Comparison of ENCODE assay signal across 1 cellular context in genomic region chr16:89565506-89566372, GRCh38.
TF ChIP-seq lines count a peak whose summit lies in the region.

No MANE protein-coding gene starts in this region.

TF ChIP-seq in HepG2, 621 proteins besides CTCF, POLR2A, EP300 and RAD21 (continued from another document and continues in another):
- TF ChIP-seq, protein P1, sequence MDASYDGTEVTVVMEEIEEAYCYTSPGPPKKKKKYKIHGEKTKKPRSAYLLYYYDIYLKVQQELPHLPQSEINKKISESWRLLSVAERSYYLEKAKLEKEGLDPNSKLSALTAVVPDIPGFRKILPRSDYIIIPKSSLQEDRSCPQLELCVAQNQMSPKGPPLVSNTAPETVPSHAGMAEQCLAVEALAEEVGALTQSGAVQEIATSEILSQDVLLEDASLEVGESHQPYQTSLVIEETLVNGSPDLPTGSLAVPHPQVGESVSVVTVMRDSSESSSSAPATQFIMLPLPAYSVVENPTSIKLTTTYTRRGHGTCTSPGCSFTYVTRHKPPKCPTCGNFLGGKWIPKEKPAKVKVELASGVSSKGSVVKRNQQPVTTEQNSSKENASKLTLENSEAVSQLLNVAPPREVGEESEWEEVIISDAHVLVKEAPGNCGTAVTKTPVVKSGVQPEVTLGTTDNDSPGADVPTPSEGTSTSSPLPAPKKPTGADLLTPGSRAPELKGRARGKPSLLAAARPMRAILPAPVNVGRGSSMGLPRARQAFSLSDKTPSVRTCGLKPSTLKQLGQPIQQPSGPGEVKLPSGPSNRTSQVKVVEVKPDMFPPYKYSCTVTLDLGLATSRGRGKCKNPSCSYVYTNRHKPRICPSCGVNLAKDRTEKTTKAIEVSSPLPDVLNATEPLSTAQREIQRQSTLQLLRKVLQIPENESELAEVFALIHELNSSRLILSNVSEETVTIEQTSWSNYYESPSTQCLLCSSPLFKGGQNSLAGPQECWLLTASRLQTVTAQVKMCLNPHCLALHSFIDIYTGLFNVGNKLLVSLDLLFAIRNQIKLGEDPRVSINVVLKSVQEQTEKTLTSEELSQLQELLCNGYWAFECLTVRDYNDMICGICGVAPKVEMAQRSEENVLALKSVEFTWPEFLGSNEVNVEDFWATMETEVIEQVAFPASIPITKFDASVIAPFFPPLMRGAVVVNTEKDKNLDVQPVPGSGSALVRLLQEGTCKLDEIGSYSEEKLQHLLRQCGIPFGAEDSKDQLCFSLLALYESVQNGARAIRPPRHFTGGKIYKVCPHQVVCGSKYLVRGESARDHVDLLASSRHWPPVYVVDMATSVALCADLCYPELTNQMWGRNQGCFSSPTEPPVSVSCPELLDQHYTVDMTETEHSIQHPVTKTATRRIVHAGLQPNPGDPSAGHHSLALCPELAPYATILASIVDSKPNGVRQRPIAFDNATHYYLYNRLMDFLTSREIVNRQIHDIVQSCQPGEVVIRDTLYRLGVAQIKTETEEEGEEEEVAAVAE (CRISPR knock-in tag; IDR thresholded peaks at IDR 0.05; ENCODE audit: borderline replicate concordance): no peak
- peak; percentile 93 for TF ChIP-seq ZNF713 (CRISPR knock-in tag; IDR thresholded peaks at IDR 0.05)
- TF ChIP-seq SALL1 (CRISPR knock-in tag; IDR thresholded peaks at IDR 0.05): peak; percentile 58; the same call in 1 of the 2 replicates
- no peak for TF ChIP-seq CENPX (CRISPR knock-in tag; IDR thresholded peaks at IDR 0.05)
- TF ChIP-seq ZNF460 (CRISPR knock-in tag; IDR thresholded peaks at IDR 0.05; ENCODE audit: borderline replicate concordance): no peak
- TF ChIP-seq TFE3 (CRISPR knock-in tag; IDR thresholded peaks at IDR 0.05): no peak
- no peak for TF ChIP-seq ZBTB25 (CRISPR knock-in tag; IDR thresholded peaks at IDR 0.05)
- TF ChIP-seq, protein P2, sequence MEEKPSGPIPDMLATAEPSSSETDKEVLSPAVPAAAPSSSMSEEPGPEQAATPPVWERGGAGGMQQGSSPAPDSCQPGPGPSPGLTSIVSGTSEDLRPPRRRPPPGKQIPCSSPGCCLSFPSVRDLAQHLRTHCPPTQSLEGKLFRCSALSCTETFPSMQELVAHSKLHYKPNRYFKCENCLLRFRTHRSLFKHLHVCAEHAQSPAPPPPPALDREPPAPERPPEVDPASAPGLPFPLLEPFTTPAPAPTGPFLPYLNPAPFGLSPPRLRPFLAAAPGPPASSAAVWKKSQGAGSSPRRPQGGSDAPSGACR (CRISPR knock-in tag; IDR thresholded peaks at IDR 0.05): peak; percentile 39; the same call in 1 of the 2 replicates
- no peak for TF ChIP-seq SNAI1 (CRISPR knock-in tag; IDR thresholded peaks at IDR 0.05; ENCODE audit: borderline replicate concordance)
- no peak for TF ChIP-seq ZNF7 (CRISPR knock-in tag; IDR thresholded peaks at IDR 0.05)
- TF ChIP-seq ZNF430 (CRISPR knock-in tag; IDR thresholded peaks at IDR 0.05): no peak
- TF ChIP-seq ZNF225 (CRISPR knock-in tag; IDR thresholded peaks at IDR 0.05): peak; percentile 49; the same call in 1 of the 2 replicates
- TF ChIP-seq ZNF670 (CRISPR knock-in tag; IDR thresholded peaks at IDR 0.05; ENCODE audit: borderline replicate concordance): 0 out of 2 replicates have a peak, but pooled peaks have one; percentile 17
- no peak for TF ChIP-seq NFE2L2 (IDR thresholded peaks at IDR 0.05; ENCODE audit: low read length)
- TF ChIP-seq NFRKB (IDR thresholded peaks at IDR 0.05): no peak
- TF ChIP-seq ZNF350 (CRISPR knock-in tag; IDR thresholded peaks at IDR 0.05; ENCODE audit: borderline replicate concordance, low read depth): peak; percentile 76
- TF ChIP-seq, protein P3, sequence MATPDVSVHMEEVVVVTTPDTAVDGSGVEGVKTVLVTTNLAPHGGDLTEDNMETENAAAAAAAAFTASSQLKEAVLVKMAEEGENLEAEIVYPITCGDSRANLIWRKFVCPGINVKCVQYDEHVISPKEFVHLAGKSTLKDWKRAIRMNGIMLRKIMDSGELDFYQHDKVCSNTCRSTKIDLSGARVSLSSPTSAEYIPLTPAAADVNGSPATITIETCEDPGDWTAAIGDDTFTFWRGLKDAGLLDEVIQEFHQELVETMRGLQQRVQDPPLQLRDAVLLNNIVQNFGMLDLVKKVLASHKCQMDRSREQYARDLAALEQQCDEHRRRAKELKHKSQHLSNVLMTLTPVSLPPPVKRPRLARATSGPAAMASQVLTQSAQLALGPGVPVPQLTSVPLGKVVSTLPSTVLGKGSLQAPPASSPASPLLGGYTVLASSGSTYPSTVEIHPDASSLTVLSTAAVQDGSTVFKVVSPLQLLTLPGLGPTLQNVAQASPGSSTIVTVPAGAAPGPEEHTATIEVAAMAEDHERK (CRISPR knock-in tag; IDR thresholded peaks at IDR 0.05; ENCODE audit: low read depth): no peak
- no peak for TF ChIP-seq FOXK1 (CRISPR knock-in tag; IDR thresholded peaks at IDR 0.05; ENCODE audit: borderline replicate concordance, low read depth)
- TF ChIP-seq SRSF9 (IDR thresholded peaks at IDR 0.05; ENCODE audit: borderline replicate concordance, insufficient read depth, low read depth, low read length, poor library complexity, severe bottlenecking): no peak
- TF ChIP-seq CAMTA2 (CRISPR knock-in tag; IDR thresholded peaks at IDR 0.05; ENCODE audit: borderline replicate concordance): no peak
- TF ChIP-seq ZNF747 (CRISPR knock-in tag; IDR thresholded peaks at IDR 0.05; ENCODE audit: borderline replicate concordance): peak; percentile 39; the same call in 1 of the 2 replicates
- TF ChIP-seq HOXA7 (CRISPR knock-in tag; IDR thresholded peaks at IDR 0.05): no peak
- peak; percentile 12; the same call in 1 of the 2 replicates for TF ChIP-seq THRA (CRISPR knock-in tag; IDR thresholded peaks at IDR 0.05; ENCODE audit: borderline replicate concordance)
- no peak for TF ChIP-seq ZNF749 (CRISPR knock-in tag; IDR thresholded peaks at IDR 0.05; ENCODE audit: borderline replicate concordance)
- TF ChIP-seq, protein P4, sequence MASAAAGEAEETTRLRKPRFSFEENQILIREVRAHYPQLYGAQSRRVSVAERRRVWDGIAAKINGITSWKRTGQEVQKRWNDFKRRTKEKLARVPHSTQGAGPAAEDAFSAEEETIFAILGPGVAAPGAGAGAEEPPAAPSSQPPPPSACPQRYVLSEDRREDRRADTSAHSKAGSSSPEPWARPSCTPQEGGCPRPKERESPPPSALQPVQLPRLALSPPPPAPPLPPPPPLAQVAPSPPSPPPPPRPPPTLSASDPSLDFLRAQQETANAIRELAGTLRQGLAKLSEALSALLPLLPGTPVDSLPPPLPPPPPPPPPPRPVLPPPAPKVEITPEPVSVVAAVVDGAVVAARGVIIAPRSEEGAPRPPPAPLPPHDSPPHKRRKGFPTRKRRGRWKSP (CRISPR knock-in tag; IDR thresholded peaks at IDR 0.05): 0 out of 2 replicates have a peak, but pooled peaks have one; percentile 27
- TF ChIP-seq KDM2A (CRISPR knock-in tag; IDR thresholded peaks at IDR 0.05; ENCODE audit: borderline replicate concordance, low read depth): peak; percentile 99
- TF ChIP-seq ZNF577 (CRISPR knock-in tag; IDR thresholded peaks at IDR 0.05; ENCODE audit: borderline replicate concordance, low read depth): no peak; the same call in 1 of the 2 replicates
- TF ChIP-seq, protein P5, sequence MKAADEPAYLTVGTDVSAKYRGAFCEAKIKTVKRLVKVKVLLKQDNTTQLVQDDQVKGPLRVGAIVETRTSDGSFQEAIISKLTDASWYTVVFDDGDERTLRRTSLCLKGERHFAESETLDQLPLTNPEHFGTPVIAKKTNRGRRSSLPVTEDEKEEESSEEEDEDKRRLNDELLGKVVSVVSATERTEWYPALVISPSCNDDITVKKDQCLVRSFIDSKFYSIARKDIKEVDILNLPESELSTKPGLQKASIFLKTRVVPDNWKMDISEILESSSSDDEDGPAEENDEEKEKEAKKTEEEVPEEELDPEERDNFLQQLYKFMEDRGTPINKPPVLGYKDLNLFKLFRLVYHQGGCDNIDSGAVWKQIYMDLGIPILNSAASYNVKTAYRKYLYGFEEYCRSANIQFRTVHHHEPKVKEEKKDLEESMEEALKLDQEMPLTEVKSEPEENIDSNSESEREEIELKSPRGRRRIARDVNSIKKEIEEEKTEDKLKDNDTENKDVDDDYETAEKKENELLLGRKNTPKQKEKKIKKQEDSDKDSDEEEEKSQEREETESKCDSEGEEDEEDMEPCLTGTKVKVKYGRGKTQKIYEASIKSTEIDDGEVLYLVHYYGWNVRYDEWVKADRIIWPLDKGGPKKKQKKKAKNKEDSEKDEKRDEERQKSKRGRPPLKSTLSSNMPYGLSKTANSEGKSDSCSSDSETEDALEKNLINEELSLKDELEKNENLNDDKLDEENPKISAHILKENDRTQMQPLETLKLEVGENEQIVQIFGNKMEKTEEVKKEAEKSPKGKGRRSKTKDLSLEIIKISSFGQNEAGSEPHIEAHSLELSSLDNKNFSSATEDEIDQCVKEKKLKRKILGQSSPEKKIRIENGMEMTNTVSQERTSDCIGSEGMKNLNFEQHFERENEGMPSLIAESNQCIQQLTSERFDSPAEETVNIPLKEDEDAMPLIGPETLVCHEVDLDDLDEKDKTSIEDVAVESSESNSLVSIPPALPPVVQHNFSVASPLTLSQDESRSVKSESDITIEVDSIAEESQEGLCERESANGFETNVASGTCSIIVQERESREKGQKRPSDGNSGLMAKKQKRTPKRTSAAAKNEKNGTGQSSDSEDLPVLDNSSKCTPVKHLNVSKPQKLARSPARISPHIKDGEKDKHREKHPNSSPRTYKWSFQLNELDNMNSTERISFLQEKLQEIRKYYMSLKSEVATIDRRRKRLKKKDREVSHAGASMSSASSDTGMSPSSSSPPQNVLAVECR (CRISPR knock-in tag; IDR thresholded peaks at IDR 0.05; ENCODE audit: borderline replicate concordance): peak; percentile 51; the same call in 1 of the 2 replicates
- no peak for TF ChIP-seq SIX4 (CRISPR knock-in tag; IDR thresholded peaks at IDR 0.05)
- TF ChIP-seq ATF7 (IDR thresholded peaks at IDR 0.05): no peak
- no peak for TF ChIP-seq ATF7 (CRISPR knock-in tag; IDR thresholded peaks at IDR 0.05)
- no peak for TF ChIP-seq KAT2B (IDR thresholded peaks at IDR 0.05; ENCODE audit: borderline replicate concordance, low read depth, low read length)
- no peak for TF ChIP-seq ZNF652 (CRISPR knock-in tag; IDR thresholded peaks at IDR 0.05; ENCODE audit: borderline replicate concordance, low read depth)
- TF ChIP-seq ZNF343 (CRISPR knock-in tag; IDR thresholded peaks at IDR 0.05): no peak
- peak; percentile 83 for TF ChIP-seq ZNF687 (CRISPR knock-in tag; IDR thresholded peaks at IDR 0.05)
- no peak for TF ChIP-seq ZFYVE20 (CRISPR knock-in tag; IDR thresholded peaks at IDR 0.05; ENCODE audit: borderline replicate concordance, low read depth)
- TF ChIP-seq SATB2 (CRISPR knock-in tag; IDR thresholded peaks at IDR 0.05): no peak
